In genomic region chr2:57881998-57882884, GRCh38 we compare ENCODE assay signal across 13 cellular contexts.
DNase-seq lines count a peak whose midpoint lies in the region; ATAC-seq, FAIRE-seq and TF ChIP-seq lines count a peak whose summit lies in the region.
"Had no signal": no experiment of that assay in that cellular context is flagged by ENCODE, and none has a peak within 500 bp of the region (broad histone marks: within the 10 kb centered on the region; RNA-seq: fewer than 3 reads in every experiment).

No MANE protein-coding gene starts in this region.

- peak; percentile 65 for ATAC-seq in HepG2
- ATAC-seq in stimulated activated naive CD8-positive, alpha-beta T cell treated with anti-CD3 and anti-CD28 coated beads, Interleukin-15, amount 100 ng/mL, for 72 hours = no peak

- no peak overlapping the region for H3K27ac Mint-ChIP-seq in T-helper 2 cell treated with Interferon-gamma antibody and Interleukin-4, amounts not matched to agents 5 μg/mL and 100 μg/mL, for 36 hours
- no peak overlapping the region for H3K27ac Mint-ChIP-seq in stimulated activated naive CD8-positive, alpha-beta T cell treated with anti-CD3 and anti-CD28 coated beads, Interleukin-15, amount 100 ng/mL, for 72 hours

- no peaks in the 10 kb centered on the region for H3K4me1 Mint-ChIP-seq in T-helper 2 cell treated with Interferon-gamma antibody and Interleukin-4, amounts not matched to agents 5 μg/mL and 100 μg/mL, for 36 hours (ENCODE audit: low read depth)
- peaks cover 6% of the 10 kb centered on the region for H3K4me1 Mint-ChIP-seq in stimulated activated naive CD8-positive, alpha-beta T cell treated with anti-CD3 and anti-CD28 coated beads, Interleukin-15, amount 100 ng/mL, for 72 hours

- CTCF ChIA-PET in BJ (lab: Yijun Ruan, JAX) = no interaction called here
- CTCF ChIA-PET in HepG2 (lab: Yijun Ruan, JAX; ENCODE audit: low intra/inter-chr PET ratio, low total read pairs) = no interaction called here

- no peak for FAIRE-seq in HepG2 (lab: Jason Lieb, UNC)

- no peak for TF ChIP-seq POLR2A in HepG2 (IDR thresholded peaks at IDR 0.05; ENCODE audit: insufficient read depth in 1 of 2, low read depth in 2 of 2, low read length in 2 of 2)

- BruUV-seq in HepG2 (replicated peaks; lab: Mats Ljungman, UMichigan) = no TSS peak

- no peaks in the 10 kb centered on the region for H3K79me2 ChIP-seq in HepG2 (ENCODE audit: insufficient read depth, low read length)

- H3K4me1 ChIP-seq in HepG2 (ENCODE audit: insufficient read depth, low read length) (peaks cover 13% of the 10 kb centered on the region), SJCRH30 (no peaks in the 10 kb centered on the region; the same call in 1 of the 2 replicates)

- H3K27me3 ChIP-seq in BJ (ENCODE audit: control insufficient read depth, insufficient read depth, low read length) (no peaks in the 10 kb centered on the region), HepG2 (ENCODE audit: control insufficient read depth in 1 of 2, insufficient read depth in 2 of 2, low read length in 2 of 2) (no peaks in the 10 kb centered on the region), SJCRH30 (no peaks in the 10 kb centered on the region)
- H3K27me3 ChIP-seq: neutrophil had no signal

- in situ Hi-C loops in astrocyte of the spinal cord (cut with HindIII; ENCODE audit: low sequenced_read_pairs) (no loop called here), HepG2 (cut with HindIII; ENCODE audit: extremely low pct_ligation_motif_present, low pct_unique_long_range_greater_than_20kb) (no loop called here)

- H3K27ac ChIP-seq in HepG2 (ENCODE audit: extremely low read length, insufficient read depth, low read length) (no peak overlapping the region), SJCRH30 (no peak overlapping the region)
- H3K27ac ChIP-seq: neutrophil had no signal

- H3K9me3 Mint-ChIP-seq in T-helper 2 cell treated with Interferon-gamma antibody and Interleukin-4, amounts not matched to agents 5 μg/mL and 100 μg/mL, for 36 hours = no peaks in the 10 kb centered on the region
- H3K9me3 Mint-ChIP-seq in stimulated activated naive CD8-positive, alpha-beta T cell treated with anti-CD3 and anti-CD28 coated beads, Interleukin-15, amount 100 ng/mL, for 72 hours = no peaks in the 10 kb centered on the region

- no peak for TF ChIP-seq CTCF in BJ (IDR thresholded peaks at IDR 0.05; ENCODE audit: insufficient read depth, low read depth, low read length)
- no peak for TF ChIP-seq CTCF in astrocyte of the spinal cord (IDR thresholded peaks at IDR 0.05; ENCODE audit: low read depth, low read length)
- no peak for TF ChIP-seq CTCF in HepG2 (CRISPR knock-in tag; IDR thresholded peaks at IDR 0.05)

- H3K4me3 ChIP-seq in BJ (ENCODE audit: low read depth, low read length) (no peak overlapping the region), astrocyte of the spinal cord (ENCODE audit: low read depth, low read length) (no peak overlapping the region), HepG2 (replicated peaks in 1 of 3; ENCODE audit: insufficient read depth in 1 of 3, low read depth in 2 of 3, low read length in 3 of 3) (peak overlapping the region; percentile 13 to 20 (median 13); a peak in 4 of 6 replicates), SJCRH30 (no peak overlapping the region)

- intact Hi-C loops in HepG2 (cut with micrococcal nuclease; ENCODE audit: unreplicated experiment) = no loop called here

- no peaks in the 10 kb centered on the region for H3K9me3 ChIP-seq in HepG2 (ENCODE audit: low read length)
- H3K9me3 ChIP-seq in SJCRH30 (replicated peaks) = no peaks in the 10 kb centered on the region
- H3K9me3 ChIP-seq: neutrophil had no signal

- H3K36me3 ChIP-seq in BJ (ENCODE audit: control insufficient read depth, insufficient read depth, low read length) (no peaks in the 10 kb centered on the region), HepG2 (replicated peaks in 1 of 2; ENCODE audit: control insufficient read depth in 1 of 2, insufficient read depth in 2 of 2, low read length in 2 of 2) (no peaks in the 10 kb centered on the region), SJCRH30 (no peaks in the 10 kb centered on the region)
- H3K36me3 ChIP-seq: neutrophil had no signal

- POLR2A ChIA-PET in BJ (lab: Charles Lee) = interaction anchor here (0.6 kb wide), 1 partner anchor 580 kb away, joined by 3 read pairs; no protein-coding TSS in a partner anchor
- POLR2A ChIA-PET in HepG2 (lab: Yijun Ruan, JAX) = no interaction called here

- WGBS in HepG2 (ENCODE audit: low lambda C conversion rate) = 15% methylated on average over 8 of the region's 8 CpGs

- no peak overlapping the region for H3K4me3 Mint-ChIP-seq in T-helper 2 cell treated with Interferon-gamma antibody and Interleukin-4, amounts not matched to agents 5 μg/mL and 100 μg/mL, for 36 hours
- H3K4me3 Mint-ChIP-seq in stimulated activated naive CD8-positive, alpha-beta T cell treated with anti-CD3 and anti-CD28 coated beads, Interleukin-15, amount 100 ng/mL, for 72 hours = no peak overlapping the region

- TF ChIP-seq RAD21 in HepG2 (CRISPR knock-in tag; IDR thresholded peaks at IDR 0.05) = no peak

- H3K36me3 Mint-ChIP-seq in T-helper 2 cell treated with Interferon-gamma antibody and Interleukin-4, amounts not matched to agents 5 μg/mL and 100 μg/mL, for 36 hours (ENCODE audit: low read depth) = no peaks in the 10 kb centered on the region

- no peak overlapping the region for H2AFZ ChIP-seq in HepG2 (ENCODE audit: low read length)

- H3K27me3 Mint-ChIP-seq in T-helper 2 cell treated with Interferon-gamma antibody and Interleukin-4, amounts not matched to agents 5 μg/mL and 100 μg/mL, for 36 hours (ENCODE audit: low read depth) = no peaks in the 10 kb centered on the region
- peaks cover 18% of the 10 kb centered on the region for H3K27me3 Mint-ChIP-seq in stimulated activated naive CD8-positive, alpha-beta T cell treated with anti-CD3 and anti-CD28 coated beads, Interleukin-15, amount 100 ng/mL, for 72 hours

- TF ChIP-seq EP300 in HepG2 (IDR thresholded peaks at IDR 0.05; ENCODE audit: low read depth in 2 of 2, low read length in 2 of 2) = no peak; a peak in 1 of 4 replicates
- no peak for TF ChIP-seq EP300 in HepG2 (CRISPR knock-in tag; IDR thresholded peaks at IDR 0.05; ENCODE audit: borderline replicate concordance)

- H3K9ac ChIP-seq in HepG2 (ENCODE audit: insufficient read depth, low read depth, low read length) = no peak overlapping the region

- peak overlapping the region; percentile 50 for H3K4me2 ChIP-seq in HepG2 (ENCODE audit: low read depth, low read length)

- peak; percentile 38 for DNase-seq in BJ (ENCODE audit: low read depth)
- DNase-seq in HS-5 (ENCODE audit: low read depth) = peak; percentile 70
- peak; percentile 43 for DNase-seq in astrocyte of the spinal cord (ENCODE audit: low read depth, low spot score)
- DNase-seq in HepG2 (ENCODE audit: low spot score) = peak; percentile 35
- DNase-seq in T-helper 2 cell treated with Interferon-gamma antibody and Interleukin-4, amounts not matched to agents 5 μg/mL and 100 μg/mL, for 36 hours (ENCODE audit: low spot score) = no peak
- DNase-seq in SJCRH30 = no peak
- no peak for DNase-seq in stimulated activated naive CD8-positive, alpha-beta T cell treated with anti-CD3 and anti-CD28 coated beads, Interleukin-15, amount 100 ng/mL, for 72 hours
- DNase-seq in GOT3 (lab: John Stamatoyannopoulos, UW) = no peak
- DNase-seq: activated CD4-positive, alpha-beta T cell treated with anti-CD3 and anti-CD28 coated beads, Interleukin-2, amount 50 U/mL, for 1 hour; aorta; DMS 273 treated with DMSO at 0.1 percent for 48 hours; KG1 had no signal

- H4K20me1 ChIP-seq in HepG2 (ENCODE audit: insufficient read depth, low read length) = no peaks in the 10 kb centered on the region

TF ChIP-seq in HepG2, 621 proteins besides CTCF, POLR2A, EP300 and RAD21 (continues in another document):
- TF ChIP-seq GTF2F1 (IDR thresholded peaks at IDR 0.05; ENCODE audit: low read length) (no peak), ZSCAN22 (CRISPR knock-in tag; IDR thresholded peaks at IDR 0.05) (no peak), EHMT2 (IDR thresholded peaks at IDR 0.05; ENCODE audit: borderline replicate concordance, low read depth, low read length) (no peak), SMARCC2 (IDR thresholded peaks at IDR 0.05) (no peak), ARNT (IDR thresholded peaks at IDR 0.05) (no peak), GMEB2 (CRISPR knock-in tag; IDR thresholded peaks at IDR 0.05; ENCODE audit: low read depth) (no peak), HNF4A (CRISPR knock-in tag; IDR thresholded peaks at IDR 0.05) (0 out of 2 replicates have a peak, but pooled peaks have one; percentile 13), ZFP36L2 (CRISPR knock-in tag; IDR thresholded peaks at IDR 0.05) (no peak), FUBP1 (CRISPR knock-in tag; IDR thresholded peaks at IDR 0.05; ENCODE audit: borderline replicate concordance) (no peak), ZBTB7A (CRISPR knock-in tag; IDR thresholded peaks at IDR 0.05) (no peak)

Comparison
In these comparisons a context has a peak if more than half of its experiments do, and no peak if none do; other contexts are left out.
1. DNase-seq: peak in BJ (single experiment), HS-5 (single experiment), astrocyte of the spinal cord (single experiment) and HepG2 (single experiment); none in T-helper 2 cell treated with Interferon-gamma antibody and Interleukin-4, amounts not matched to agents 5 μg/mL and 100 μg/mL, for 36 hours (single experiment), SJCRH30 (0 of 2), stimulated activated naive CD8-positive, alpha-beta T cell treated with anti-CD3 and anti-CD28 coated beads, Interleukin-15, amount 100 ng/mL, for 72 hours (0 of 2) and GOT3 (single experiment).
2. H3K4me3 ChIP-seq: peak in HepG2 (3 of 3); none in BJ (single experiment), astrocyte of the spinal cord (single experiment) and SJCRH30 (single experiment).